1 cellular context compared by ENCODE assay signal in genomic region chr3:48428088-48428862, GRCh38.
TF ChIP-seq lines count a peak whose summit lies in the region.

No MANE protein-coding gene starts in this region.

TF ChIP-seq in HepG2, 621 proteins besides CTCF, POLR2A, EP300 and RAD21 (continued from another document and continues in another):
- TF ChIP-seq ZNF800 (CRISPR knock-in tag; IDR thresholded peaks at IDR 0.05) (no peak), ZNF230 (CRISPR knock-in tag; IDR thresholded peaks at IDR 0.05) (no peak), KDM6A (CRISPR knock-in tag; IDR thresholded peaks at IDR 0.05; ENCODE audit: low read depth) (peak; percentile 18; the same call in 1 of the 2 replicates), PATZ1 (CRISPR knock-in tag; IDR thresholded peaks at IDR 0.05) (peak; percentile 93), POGK (CRISPR knock-in tag; conservative IDR thresholded peaks at IDR 0.05) (no peak; the same call in 1 of the 2 replicates), SRY (CRISPR knock-in tag; IDR thresholded peaks at IDR 0.05) (0 out of 2 replicates have a peak, but pooled peaks have one; percentile 64), FLYWCH1 (CRISPR knock-in tag; IDR thresholded peaks at IDR 0.05) (no peak), GPN1 (CRISPR knock-in tag; IDR thresholded peaks at IDR 0.05; ENCODE audit: borderline replicate concordance) (no peak), ZNF546 (CRISPR knock-in tag; conservative IDR thresholded peaks at IDR 0.05) (no peak), ATF4 (CRISPR knock-in tag; IDR thresholded peaks at IDR 0.05) (no peak; a peak in 1 of 4 replicates), ZNF614 (CRISPR knock-in tag; IDR thresholded peaks at IDR 0.05; ENCODE audit: borderline replicate concordance) (no peak), ZNF484 (CRISPR knock-in tag; IDR thresholded peaks at IDR 0.05; ENCODE audit: borderline replicate concordance, low read depth) (no peak), ZNF790 (CRISPR knock-in tag; IDR thresholded peaks at IDR 0.05; ENCODE audit: borderline replicate concordance) (no peak), HNF1A (IDR thresholded peaks at IDR 0.05; ENCODE audit: low read depth) (peak; percentile 86), HNF1A (CRISPR knock-in tag; IDR thresholded peaks at IDR 0.05; ENCODE audit: borderline replicate concordance) (peak; percentile 92), TEF (CRISPR knock-in tag; IDR thresholded peaks at IDR 0.05) (no peak), MAZ (IDR thresholded peaks at IDR 0.05; ENCODE audit: borderline replicate concordance, low read depth, low read length) (no peak; the same call in 1 of the 2 replicates), MAZ (CRISPR knock-in tag; IDR thresholded peaks at IDR 0.05; ENCODE audit: low read depth) (no peak; the same call in none of the 2 replicates), DDIT3 (CRISPR knock-in tag; IDR thresholded peaks at IDR 0.05) (no peak), MIER2 (CRISPR knock-in tag; IDR thresholded peaks at IDR 0.05) (no peak), THRA (CRISPR knock-in tag; IDR thresholded peaks at IDR 0.05; ENCODE audit: borderline replicate concordance) (peak; percentile 87; the same call in 1 of the 2 replicates), TFAP4 (IDR thresholded peaks at IDR 0.05; ENCODE audit: borderline replicate concordance, low read depth) (peak; percentile 29; the same call in 1 of the 2 replicates), NAIF1 (CRISPR knock-in tag; IDR thresholded peaks at IDR 0.05; ENCODE audit: borderline replicate concordance) (no peak; the same call in 1 of the 2 replicates), ZBTB25 (CRISPR knock-in tag; IDR thresholded peaks at IDR 0.05) (no peak), FOXA1 (IDR thresholded peaks at IDR 0.05) (no peak), FOXA1 (CRISPR knock-in tag; IDR thresholded peaks at IDR 0.05) (no peak), POLR2G (IDR thresholded peaks at IDR 0.05; ENCODE audit: low read depth, low read length) (peak; percentile 89), ZNF720 (CRISPR knock-in tag; IDR thresholded peaks at IDR 0.05) (no peak)
